1 cellular context compared by ENCODE assay signal in genomic region chr2:112480540-112481049, GRCh38.
TF ChIP-seq lines count a peak whose summit lies in the region.

No MANE protein-coding gene starts in this region.

TF ChIP-seq in HepG2, 621 proteins besides CTCF, POLR2A, EP300 and RAD21 (continued from another document):
- peak; percentile 55; the same call in 1 of the 2 replicates for TF ChIP-seq THAP7 (CRISPR knock-in tag; IDR thresholded peaks at IDR 0.05)
- no peak for TF ChIP-seq NR2C2 (CRISPR knock-in tag; IDR thresholded peaks at IDR 0.05; ENCODE audit: borderline replicate concordance)
- TF ChIP-seq KDM5A (IDR thresholded peaks at IDR 0.05; ENCODE audit: borderline replicate concordance, low read length): no peak
- TF ChIP-seq, protein P1, sequence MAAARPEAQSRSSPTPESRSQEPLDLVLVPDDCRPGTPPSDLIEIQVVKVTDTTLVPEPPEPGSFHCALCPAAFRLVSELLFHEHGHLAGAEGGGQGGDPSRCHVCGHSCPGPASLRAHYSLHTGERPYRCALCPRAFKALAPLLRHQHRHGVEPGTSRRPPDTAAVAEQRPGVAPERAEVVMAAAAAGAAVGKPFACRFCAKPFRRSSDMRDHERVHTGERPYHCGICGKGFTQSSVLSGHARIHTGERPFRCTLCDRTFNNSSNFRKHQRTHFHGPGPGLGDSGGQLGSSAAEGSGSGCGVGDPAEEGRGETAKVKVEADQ (CRISPR knock-in tag; IDR thresholded peaks at IDR 0.05; ENCODE audit: borderline replicate concordance): no peak
- no peak for TF ChIP-seq MYPOP (CRISPR knock-in tag; IDR thresholded peaks at IDR 0.05)
- TF ChIP-seq ARNTL (CRISPR knock-in tag; IDR thresholded peaks at IDR 0.05): 0 out of 2 replicates have a peak, but pooled peaks have one; percentile 0
- TF ChIP-seq ZNF781 (CRISPR knock-in tag; IDR thresholded peaks at IDR 0.05; ENCODE audit: borderline replicate concordance, not compliant biosample characterization): no peak
- peak; percentile 67; the same call in 1 of the 2 replicates for TF ChIP-seq ZNF724P (CRISPR knock-in tag; IDR thresholded peaks at IDR 0.05; ENCODE audit: borderline replicate concordance)
